10 cellular contexts compared by ENCODE assay signal in genomic region chr7:85160223-85160622, GRCh38. TPM values are rescaled to one million over a fixed set of nuclear protein-coding genes. Genes with fewer than 3 reads are reported as not detected.
A peak's percentile ranks its signal among the peaks of the same experiment; 100 is the strongest.
DNase-seq lines count a peak whose midpoint lies in the region; ATAC-seq and TF ChIP-seq lines count a peak whose summit lies in the region.
"Had no signal": no experiment of that assay in that cellular context is flagged by ENCODE, and none has a peak within 500 bp of the region (broad histone marks: within the 10 kb centered on the region; RNA-seq: fewer than 3 reads in every experiment).

No MANE protein-coding gene starts in this region.

- no peaks in the 10 kb centered on the region for H3K36me3 ChIP-seq in upper lobe of right lung

- H3K4me3 ChIP-seq in astrocyte of the spinal cord (ENCODE audit: low read depth, low read length) (no peak overlapping the region), upper lobe of right lung (no peak overlapping the region)
- H3K4me3 ChIP-seq: lung had no signal

- no peak overlapping the region for H3K27ac ChIP-seq in upper lobe of right lung

- in situ Hi-C loops in astrocyte of the spinal cord (cut with HindIII; ENCODE audit: low sequenced_read_pairs): no loop called here

- DNase-seq in GM03348 (ENCODE audit: low spot score) (peak; percentile 5), astrocyte of the spinal cord (ENCODE audit: low read depth, low spot score) (peak; percentile 52), NCI-H1436 (lab: John Stamatoyannopoulos, UW) (no peak), upper lobe of right lung (no peak), NCI-H2171 treated with DMSO at 0.1 percent for 48 hours (lab: John Stamatoyannopoulos, UW) (no peak)
- DNase-seq: anterior cingulate cortex had no signal

- ATAC-seq in GM21390 (IDR thresholded peaks at IDR 0.05; ENCODE audit: unreplicated experiment): peak; percentile 86
- peak; percentile 88 for ATAC-seq in HG03432 (IDR thresholded peaks at IDR 0.05; ENCODE audit: unreplicated experiment)
- ATAC-seq in GM19452 (IDR thresholded peaks at IDR 0.05; ENCODE audit: unreplicated experiment): no peak
- ATAC-seq in upper lobe of right lung: no peak

- intact Hi-C loops in upper lobe of right lung (cut with DNase I): no loop called here

- no peaks in the 10 kb centered on the region for H3K27me3 ChIP-seq in upper lobe of right lung

- TF ChIP-seq CTCF in astrocyte of the spinal cord (IDR thresholded peaks at IDR 0.05; ENCODE audit: low read depth, low read length): no peak
- no peak for TF ChIP-seq CTCF in upper lobe of right lung (IDR thresholded peaks at IDR 0.05)

- no peaks in the 10 kb centered on the region for H3K4me1 ChIP-seq in upper lobe of right lung

- no peaks in the 10 kb centered on the region for H3K9me3 ChIP-seq in upper lobe of right lung

RNA-seq across cellular contexts. Expression of gene SEMA3D, which starts 26.6 kb away (rescaled TPM):
- total RNA-seq in upper lobe of right lung: 13.6 TPM

Comparison
In these comparisons a context has a peak if more than half of its experiments do, and no peak if none do; other contexts are left out.
1. DNase-seq: peak in GM03348 (single experiment) and astrocyte of the spinal cord (single experiment); none in NCI-H1436 (single experiment), upper lobe of right lung (single experiment) and NCI-H2171 treated with DMSO at 0.1 percent for 48 hours (single experiment).
2. ATAC-seq: peak in GM21390 (single experiment) and HG03432 (single experiment); none in GM19452 (single experiment) and upper lobe of right lung (single experiment).